Comparison of ENCODE assay signal across 8 cellular contexts in genomic region chr15:82809308-82810060, GRCh38. TPM values are rescaled to one million over a fixed set of nuclear protein-coding genes. Genes with fewer than 3 reads are reported as not detected.
A peak's percentile ranks its signal among the peaks of the same experiment; 100 is the strongest.
DNase-seq lines count a peak whose midpoint lies in the region; TF ChIP-seq lines count a peak whose summit lies in the region.

WHAMM (plus strand) TSS chr15:82809628; CDS start chr15:82809727, 99 bp downstream.

- no peaks in the 10 kb centered on the region for H3K9me2 ChIP-seq in neural cell (ENCODE audit: insufficient read depth, low read length)

- WGBS in H9 (ENCODE audit: extremely low coverage, insufficient read length, low lambda C conversion rate), result no CpG with 5 or more reads among the region's 67 CpGs
- WGBS in stomach, 5 donors, result 0 to 1% (median 0%) methylated on average over 17 to 67 of the region's 67 CpGs

- no peak within 1 kb of the TSS for H3K23ac ChIP-seq in H9 (ENCODE audit: insufficient read length, low read depth, low read length)

- peaks cover 7% of the 10 kb centered on the region for H3F3A ChIP-seq in neural cell (ENCODE audit: insufficient read depth, low read length, poor library complexity, severe bottlenecking)

- no peak within 1 kb of the TSS for H4K8ac ChIP-seq in H9 (replicated peaks; ENCODE audit: insufficient read length, low read depth, low read length)

- H3T11ph ChIP-seq in H9 (ENCODE audit: low read length), result no peak within 1 kb of the TSS

- peaks cover 1 to 8% (median 5%) of the 10 kb centered on the region in 3 experiments; a peak in 4 of 7 replicates for H3K36me3 Mint-ChIP-seq in H9 (ENCODE audit: insufficient read depth in 1 of 3, low read depth in 3 of 3)

- in situ Hi-C loops in G401 (cut with HindIII; ENCODE audit: low sequenced_read_pairs), result no loop called here

- H4K20me1 ChIP-seq in H9 (ENCODE audit: control insufficient read depth, insufficient read depth, insufficient read length) (no peaks in the 10 kb centered on the region), neural cell (ENCODE audit: insufficient read depth) (no peaks in the 10 kb centered on the region)

- peaks cover under 1% of the 10 kb centered on the region; the same call in 1 of the 2 replicates for H3K27me3 Mint-ChIP-seq in H9 (ENCODE audit: low read depth)

- H3K56ac ChIP-seq in H9 (ENCODE audit: insufficient read length, low read depth, low read length), result no peak within 1 kb of the TSS

- TF ChIP-seq CTCF in H9 (conservative IDR thresholded peaks at IDR 0.05) (no peak; the same call in 1 of the 3 replicates), fibroblast of villous mesenchyme (IDR thresholded peaks at IDR 0.05; ENCODE audit: insufficient read depth, low read depth, low read length) (no peak), neural cell (IDR thresholded peaks at IDR 0.05; ENCODE audit: poor library complexity, severe bottlenecking) (peak; percentile 63), stomach (IDR thresholded peaks at IDR 0.05) (peak in 1 of 7 experiments; percentile 13)

- H3K23me2 ChIP-seq in H9 (ENCODE audit: insufficient read length, low read depth, low read length, poor library complexity, severe bottlenecking), result peaks cover 6% of the 10 kb centered on the region

- H2BK5ac ChIP-seq in H9 (ENCODE audit: insufficient read length, low read length), result no peak within 1 kb of the TSS

- H4K5ac ChIP-seq in H9 (ENCODE audit: insufficient read length, low read depth, low read length), result no peak within 1 kb of the TSS

- no peak within 1 kb of the TSS for H3K18ac ChIP-seq in H9 (ENCODE audit: insufficient read length, low read depth, low read length)

- no peaks in the 10 kb centered on the region for H3K9me3 Mint-ChIP-seq in H9

- H3K4me1 ChIP-seq in H9 (ENCODE audit: insufficient read depth, low read length) (no peaks in the 10 kb centered on the region), stomach (peaks cover 12 to 39% (median 26%) of the 10 kb centered on the region in 4 donors)

- H2AFZ ChIP-seq in H9 (ENCODE audit: low read length) (peak within 1 kb of the TSS; percentile 80), neural cell (ENCODE audit: low read depth, low read length) (peak within 1 kb of the TSS; percentile 69)

- peak; percentile 34 for TF ChIP-seq RAD21 in neural cell (conservative IDR thresholded peaks at IDR 0.05)

- H3K79me1 ChIP-seq in H9 (ENCODE audit: insufficient read depth, low read depth, low read length, poor library complexity, severe bottlenecking), result no peaks in the 10 kb centered on the region

- H3K4me3 ChIP-seq in fibroblast of villous mesenchyme (ENCODE audit: low read depth, low read length), result peak within 1 kb of the TSS; percentile 88
- peak within 1 kb of the TSS; percentile 95 for H3K4me3 ChIP-seq in neural cell (ENCODE audit: low read length)
- peak within 1 kb of the TSS; percentile 85 to 96 (median 90) for H3K4me3 ChIP-seq in stomach

- peaks cover 10 to 20% of the 10 kb centered on the region in 2 experiments for H3K4me1 Mint-ChIP-seq in H9

- no peak within 1 kb of the TSS; the same call in 1 of the 2 replicates for H3K14ac ChIP-seq in H9 (ENCODE audit: insufficient read depth, low read length)

- H3K79me2 ChIP-seq in H9 (ENCODE audit: insufficient read depth, low read length), result no peaks in the 10 kb centered on the region
- peaks cover 16% of the 10 kb centered on the region for H3K79me2 ChIP-seq in neural cell (replicated peaks; ENCODE audit: insufficient read depth, low read length)

- peak within 1 kb of the TSS in 2 of 3 experiments; percentile 32 to 37; a peak in 3 of 7 replicates for H3K27ac Mint-ChIP-seq in H9

- intact Hi-C loops in stomach (cut with DNase I; ENCODE audit: low total_unique reads), result no loop called here

- H3K9ac ChIP-seq in H9 (ENCODE audit: extremely low read depth, insufficient read length, low read length) (peak within 1 kb of the TSS; percentile 71), neural cell (ENCODE audit: low read length) (peak within 1 kb of the TSS; percentile 66)

- peak in 2 of 4 donors; percentile 93 to 95 for TF ChIP-seq POLR2A in stomach (IDR thresholded peaks at IDR 0.05)

- no peaks in the 10 kb centered on the region for H3K9me3 ChIP-seq in H9 (ENCODE audit: control insufficient read depth, low read depth, low read length)
- no peaks in the 10 kb centered on the region for H3K9me3 ChIP-seq in neural cell (ENCODE audit: low read length)
- no peaks in the 10 kb centered on the region for H3K9me3 ChIP-seq in stomach

- H2BK15ac ChIP-seq in H9 (ENCODE audit: low read depth, low read length), result no peak within 1 kb of the TSS

- DNase-seq in G401 (ENCODE audit: low spot score), result peak; percentile 99
- peak; percentile 97 for DNase-seq in H9
- peak; percentile 99 for DNase-seq in M059J (ENCODE audit: low read depth)
- peak; percentile 95 to 96 for DNase-seq in SHP77 (lab: John Stamatoyannopoulos, UW)
- DNase-seq in activated gamma-delta T cell (lab: John Stamatoyannopoulos, UW), result peak; percentile 87
- DNase-seq in fibroblast of villous mesenchyme (ENCODE audit: low read depth), result peak; percentile 99
- peak; percentile 99 for DNase-seq in stomach

- H2BK12ac ChIP-seq in H9 (ENCODE audit: insufficient read length, low read depth, low read length), result no peak within 1 kb of the TSS

- H4K91ac ChIP-seq in H9 (ENCODE audit: insufficient read length, low read depth, low read length), result no peak within 1 kb of the TSS

- no peak within 1 kb of the TSS for H2AK5ac ChIP-seq in H9 (ENCODE audit: insufficient read length, low read length)

- peak within 1 kb of the TSS; percentile 81 to 92 for H3K4me3 Mint-ChIP-seq in H9

- no peak within 1 kb of the TSS for H3K27ac ChIP-seq in H9 (ENCODE audit: insufficient read length, low read depth, low read length)
- peak within 1 kb of the TSS; percentile 62 for H3K27ac ChIP-seq in neural cell (ENCODE audit: low read length)
- H3K27ac ChIP-seq in stomach, result peak within 1 kb of the TSS; percentile 99 to 100 (median 100)

- no peaks in the 10 kb centered on the region for H3K36me3 ChIP-seq in neural cell (ENCODE audit: insufficient read depth, low read length)
- peaks cover 7 to 18% (median 15%) of the 10 kb centered on the region in 4 donors for H3K36me3 ChIP-seq in stomach

- no peak within 1 kb of the TSS for H3K4ac ChIP-seq in H9 (ENCODE audit: low read depth, low read length)

- H2BK120ac ChIP-seq in H9 (ENCODE audit: low read depth, low read length, poor library complexity, severe bottlenecking), result no peak within 1 kb of the TSS

- TF ChIP-seq EP300 in neural cell (conservative IDR thresholded peaks at IDR 0.05; ENCODE audit: poor library complexity, severe bottlenecking), result no peak
- TF ChIP-seq EP300 in stomach (IDR thresholded peaks at IDR 0.05), result no peak

- H3K27me3 ChIP-seq in H9 (ENCODE audit: insufficient read depth, low read length), result no peaks in the 10 kb centered on the region
- H3K27me3 ChIP-seq in neural cell (ENCODE audit: insufficient read depth, low read depth, low read length), result no peaks in the 10 kb centered on the region
- no peaks in the 10 kb centered on the region for H3K27me3 ChIP-seq in stomach

- H2BK20ac ChIP-seq in H9 (ENCODE audit: low read depth, low read length, poor library complexity, severe bottlenecking), result no peak within 1 kb of the TSS

- peak within 1 kb of the TSS; percentile 83 for H3K4me2 ChIP-seq in H9 (ENCODE audit: insufficient read depth, insufficient read length, low read length)
- peak within 1 kb of the TSS; percentile 94 for H3K4me2 ChIP-seq in neural cell (ENCODE audit: low read length)

TF ChIP-seq in neural cell, 6 proteins besides CTCF, POLR2A, EP300 and RAD21:
- peak; percentile 31 for TF ChIP-seq REST (IDR thresholded peaks at IDR 0.05; ENCODE audit: borderline replicate concordance)
- no peak for TF ChIP-seq EZH2 (IDR thresholded peaks at IDR 0.05; ENCODE audit: borderline replicate concordance, insufficient read depth, low read length, poor library complexity, severe bottlenecking)
- peak; percentile 52 for TF ChIP-seq SMC3 (conservative IDR thresholded peaks at IDR 0.05; ENCODE audit: poor library complexity)
- peak; percentile 78 for TF ChIP-seq POLR2AphosphoS5 (IDR thresholded peaks at IDR 0.05)
- TF ChIP-seq MXI1 (conservative IDR thresholded peaks at IDR 0.05; ENCODE audit: poor library complexity, severe bottlenecking), result peak; percentile 83

RNA-seq across cellular contexts. Expression of gene WHAMM, which starts in this region (rescaled TPM):
- total RNA-seq in G401 (2014; rRNA removed; shearing (Covaris generic)), result 6.7 and 8.2 TPM in 2 replicates
- 3.0 and 3.7 TPM in 2 replicates for total RNA-seq in H9 (2021)
- total RNA-seq in M059J (2014; rRNA removed; shearing (Covaris generic)), result 4.2 and 6.3 TPM in 2 replicates
- total RNA-seq in fibroblast of villous mesenchyme, result 5.8 and 7.8 TPM in 2 replicates
- polyA plus RNA-seq in neural cell, result 1.5 and 2.8 TPM in 2 replicates
- 1.9 and 3.5 TPM in 2 replicates for polyA minus RNA-seq in neural cell
- 10 to 100 TPM in 2 of 5 donors, 1 to 10 TPM in 3; 6.2 to 44.6 (median 9.3) TPM for total RNA-seq in stomach
- 1 to 10 TPM; 3.6 to 4.1 (median 3.8) TPM for polyA plus RNA-seq in stomach
